17 cellular contexts compared by ENCODE assay signal in genomic region chr7:19557726-19558470, GRCh38.
"Had no signal": no experiment of that assay in that cellular context is flagged by ENCODE, and none has a peak within 500 bp of the region (broad histone marks: within the 10 kb centered on the region; RNA-seq: fewer than 3 reads in every experiment).

No MANE protein-coding gene starts in this region.

- H3K4me3 ChIP-seq: colonic mucosa, esophagus squamous epithelium, lower lobe of right lung, ovary, tibial nerve, uterus had no signal

- H3K27me3 Mint-ChIP-seq: activated naive CD8-positive, alpha-beta T cell treated with anti-CD3 and anti-CD28 coated beads, Interleukin-2, amount 10 ng/mL, durations not matched to agents 7 days and 5 days had no signal

- H3K36me3 Mint-ChIP-seq: activated naive CD8-positive, alpha-beta T cell treated with anti-CD3 and anti-CD28 coated beads, Interleukin-2, amount 10 ng/mL, durations not matched to agents 7 days and 5 days; stimulated activated effector memory CD8-positive, alpha-beta T cell treated with anti-CD3 and anti-CD28 coated beads, Interleukin-12 subunit alpha, Interleukin-12 subunit beta, amount 100 ng/mL, for 72 hours had no signal

- DNase-seq: activated CD4-positive, alpha-beta T cell treated with anti-CD3 and anti-CD28 coated beads, Interleukin-2, amount 50 U/mL, for 1 hour; activated naive CD8-positive, alpha-beta T cell treated with anti-CD3 and anti-CD28 coated beads, Interleukin-2, amount 10 ng/mL, durations not matched to agents 7 days and 5 days; anterior cingulate cortex; colonic mucosa; esophagus squamous epithelium; left cardiac atrium; lower lobe of right lung; midbrain; ovary; T-helper 9 cell; uterus had no signal

- H3K4me3 Mint-ChIP-seq: activated naive CD8-positive, alpha-beta T cell treated with anti-CD3 and anti-CD28 coated beads, Interleukin-2, amount 10 ng/mL, durations not matched to agents 7 days and 5 days; activated T-helper 1 cell treated with anti-CD3 and anti-CD28 coated beads, Interleukin-12 subunit alpha, Interleukin-12 subunit beta, Interleukin-2, Interleukin-4 antibody, amounts not matched to agents 30 ng/mL and 10 ng/mL and 1 ng/mL, durations not matched to agents 14 hours and 24 hours and 36 hours; neural crest cell; stimulated activated effector memory CD8-positive, alpha-beta T cell treated with anti-CD3 and anti-CD28 coated beads, Interleukin-12 subunit alpha, Interleukin-12 subunit beta, amount 100 ng/mL, for 72 hours had no signal

- H3K27ac Mint-ChIP-seq: activated naive CD8-positive, alpha-beta T cell treated with anti-CD3 and anti-CD28 coated beads, Interleukin-2, amount 10 ng/mL, durations not matched to agents 7 days and 5 days; activated T-helper 1 cell treated with anti-CD3 and anti-CD28 coated beads, Interleukin-12 subunit alpha, Interleukin-12 subunit beta, Interleukin-2, Interleukin-4 antibody, amounts not matched to agents 30 ng/mL and 10 ng/mL and 1 ng/mL, durations not matched to agents 14 hours and 24 hours and 36 hours; stimulated activated effector memory CD8-positive, alpha-beta T cell treated with anti-CD3 and anti-CD28 coated beads, Interleukin-12 subunit alpha, Interleukin-12 subunit beta, amount 100 ng/mL, for 72 hours had no signal

- H3K4me1 ChIP-seq: colonic mucosa, esophagus squamous epithelium, lower lobe of right lung, uterus had no signal

- H3K4me1 Mint-ChIP-seq: activated naive CD8-positive, alpha-beta T cell treated with anti-CD3 and anti-CD28 coated beads, Interleukin-2, amount 10 ng/mL, durations not matched to agents 7 days and 5 days; neural crest cell; stimulated activated effector memory CD8-positive, alpha-beta T cell treated with anti-CD3 and anti-CD28 coated beads, Interleukin-12 subunit alpha, Interleukin-12 subunit beta, amount 100 ng/mL, for 72 hours had no signal

- H3K27me3 ChIP-seq: colonic mucosa, esophagus squamous epithelium, ovary, tibial nerve, uterus had no signal

- H3K36me3 ChIP-seq: colonic mucosa, esophagus squamous epithelium, lower lobe of right lung, ovary, tibial nerve, uterus had no signal

- H3K9me3 ChIP-seq: colonic mucosa, esophagus squamous epithelium, lower lobe of right lung, ovary, tibial nerve, uterus had no signal

- ATAC-seq: activated CD4-positive, CD25-positive, alpha-beta regulatory T cell treated with anti-CD3 and anti-CD28 coated beads, Interleukin-2, amount 50 U/mL, for 24 hours; left cardiac atrium; lower lobe of right lung; sciatic nerve; stimulated activated effector memory CD8-positive, alpha-beta T cell treated with anti-CD3 and anti-CD28 coated beads, Interleukin-12 subunit alpha, Interleukin-12 subunit beta, amount 100 ng/mL, for 72 hours had no signal

- H3K27ac ChIP-seq: colonic mucosa, esophagus squamous epithelium, lower lobe of right lung, ovary, tibial nerve, uterus had no signal

- H3K9me3 Mint-ChIP-seq: activated naive CD8-positive, alpha-beta T cell treated with anti-CD3 and anti-CD28 coated beads, Interleukin-2, amount 10 ng/mL, durations not matched to agents 7 days and 5 days; activated T-helper 1 cell treated with anti-CD3 and anti-CD28 coated beads, Interleukin-12 subunit alpha, Interleukin-12 subunit beta, Interleukin-2, Interleukin-4 antibody, amounts not matched to agents 30 ng/mL and 10 ng/mL and 1 ng/mL, durations not matched to agents 14 hours and 24 hours and 36 hours had no signal
